Comparison of ENCODE assay signal across 8 cellular contexts in genomic region chr15:80989518-80990478, GRCh38. TPM values are rescaled to one million over a fixed set of nuclear protein-coding genes. Genes with fewer than 3 reads are reported as not detected.
DNase-seq lines count a peak whose midpoint lies in the region; ATAC-seq, FAIRE-seq and TF ChIP-seq lines count a peak whose summit lies in the region.

Gene MESD (minus strand): TSS chr15:80989819. CDS start chr15:80989791, 28 bp downstream.

- peak; percentile 96 for ATAC-seq in GM21423 (IDR thresholded peaks at IDR 0.05; ENCODE audit: unreplicated experiment)
- ATAC-seq in activated CD8-positive, alpha-beta memory T cell treated with anti-CD3 and anti-CD28 coated beads, Interleukin-2, amount 10 ng/mL, durations not matched to agents 7 days and 5 days: peak; percentile 99

- no peaks in the 10 kb centered on the region for H3K27me3 ChIP-seq in HUES48 (ENCODE audit: control insufficient read depth, insufficient read depth, low read length)
- no peaks in the 10 kb centered on the region for H3K27me3 ChIP-seq in NT2/D1 (ENCODE audit: insufficient read depth, insufficient read length)
- H3K27me3 ChIP-seq in H1 (replicated peaks in 1 of 4; ENCODE audit: control insufficient read depth in 3 of 4, extremely low read depth in 1 of 4, insufficient read depth in 3 of 4, low read length in 3 of 4): no peaks in the 10 kb centered on the region
- H3K27me3 ChIP-seq in mesendoderm (ENCODE audit: insufficient read depth, low read length, poor library complexity): no peaks in the 10 kb centered on the region

- BruUV-seq in Calu3 (replicated peaks; lab: Mats Ljungman, UMichigan): TSS peak; percentile 98

- no peaks in the 10 kb centered on the region for H3K27me3 Mint-ChIP-seq in Calu3 (ENCODE audit: unreplicated experiment)
- H3K27me3 Mint-ChIP-seq in activated CD8-positive, alpha-beta memory T cell treated with anti-CD3 and anti-CD28 coated beads, Interleukin-2, amount 10 ng/mL, durations not matched to agents 7 days and 5 days: no peaks in the 10 kb centered on the region

- no peak for FAIRE-seq in H1 (lab: Jason Lieb, UNC)

- no peak within 1 kb of the TSS for H3K23ac ChIP-seq in H1 (ENCODE audit: insufficient read length)
- H3K23ac ChIP-seq in mesendoderm (ENCODE audit: low read length): no peak within 1 kb of the TSS

- H3K36me3 Mint-ChIP-seq in Calu3 (ENCODE audit: insufficient read depth, unreplicated experiment): peaks cover 22% of the 10 kb centered on the region
- peaks cover 27% of the 10 kb centered on the region for H3K36me3 Mint-ChIP-seq in activated CD8-positive, alpha-beta memory T cell treated with anti-CD3 and anti-CD28 coated beads, Interleukin-2, amount 10 ng/mL, durations not matched to agents 7 days and 5 days

- no peaks in the 10 kb centered on the region for H3K9me3 Mint-ChIP-seq in Calu3 (ENCODE audit: low read depth, unreplicated experiment)
- H3K9me3 Mint-ChIP-seq in activated CD8-positive, alpha-beta memory T cell treated with anti-CD3 and anti-CD28 coated beads, Interleukin-2, amount 10 ng/mL, durations not matched to agents 7 days and 5 days (ENCODE audit: low read depth): no peaks in the 10 kb centered on the region

- peaks cover 23% of the 10 kb centered on the region for H3K4me1 ChIP-seq in HUES48 (ENCODE audit: control insufficient read depth, insufficient read depth, low read length)
- no peaks in the 10 kb centered on the region for H3K4me1 ChIP-seq in NT2/D1 (ENCODE audit: insufficient read depth, insufficient read length)
- peaks cover 0 to 8% (median 2%) of the 10 kb centered on the region in 4 experiments; a peak in 3 of 7 replicates for H3K4me1 ChIP-seq in H1 (replicated peaks in 1 of 4; ENCODE audit: control insufficient read depth in 3 of 4, insufficient read depth in 4 of 4, low read length in 3 of 4)
- peaks cover 17% of the 10 kb centered on the region for H3K4me1 ChIP-seq in mesendoderm (ENCODE audit: control insufficient read depth, low read depth, low read length)

- POLR2A ChIA-PET in H1 (lab: Charles Lee; ENCODE audit: partially characterized antibody): interaction anchor here (0.7 to 2.9 kb wide), 4 partner anchors 10 to 21 kb away, joined by 3 to 10 read pairs (median 6); no protein-coding TSS in a partner anchor

- H4K20me1 ChIP-seq in H1 (replicated peaks in 1 of 2; ENCODE audit: control insufficient read depth in 1 of 2, insufficient read depth in 2 of 2, low read length in 2 of 2): peaks cover 4 to 6% of the 10 kb centered on the region in 2 experiments

- H3K9ac ChIP-seq in HUES48 (ENCODE audit: low read depth, low read length): peak within 1 kb of the TSS; percentile 97
- peak within 1 kb of the TSS; percentile 92 for H3K9ac ChIP-seq in NT2/D1 (ENCODE audit: insufficient read length, low read depth)
- H3K9ac ChIP-seq in H1 (replicated peaks in 1 of 4; ENCODE audit: extremely low read depth in 1 of 4, low read depth in 3 of 4, low read length in 3 of 4): peak within 1 kb of the TSS; percentile 93 to 99 (median 96)
- peak within 1 kb of the TSS; percentile 88 for H3K9ac ChIP-seq in mesendoderm (ENCODE audit: low read length)

- H3K4me3 ChIP-seq in HUES48 (ENCODE audit: low read depth, low read length) (peak within 1 kb of the TSS; percentile 89), NT2/D1 (ENCODE audit: insufficient read length, low read depth) (peak within 1 kb of the TSS; percentile 91), H1 (ENCODE audit: extremely low read depth in 1 of 4, insufficient read depth in 2 of 4, low read depth in 3 of 4, low read length in 4 of 4) (peak within 1 kb of the TSS; percentile 74 to 100 (median 94)), mesendoderm (ENCODE audit: low read length) (peak within 1 kb of the TSS; percentile 70)

- H2AK5ac ChIP-seq in H1 (ENCODE audit: low read depth, low read length) (no peak within 1 kb of the TSS), mesendoderm (ENCODE audit: low read length) (peak within 1 kb of the TSS; percentile 7)

- peak within 1 kb of the TSS; percentile 95 for H2BK5ac ChIP-seq in H1 (ENCODE audit: low read depth, low read length)
- H2BK5ac ChIP-seq in mesendoderm (ENCODE audit: low read length): peak within 1 kb of the TSS; percentile 29

- no peak within 1 kb of the TSS for H2BK120ac ChIP-seq in H1 (replicated peaks; ENCODE audit: low read depth, low read length)
- H2BK120ac ChIP-seq in mesendoderm (ENCODE audit: low read depth, low read length): no peak within 1 kb of the TSS

- H4K91ac ChIP-seq in H1 (replicated peaks; ENCODE audit: insufficient read length, low read length): peak within 1 kb of the TSS; percentile 45

- H4K8ac ChIP-seq in H1 (ENCODE audit: extremely low read depth, insufficient read depth, low read length) (peak within 1 kb of the TSS; percentile 99; the same call in 1 of the 2 replicates), mesendoderm (ENCODE audit: low read depth, low read length) (no peak within 1 kb of the TSS)

- H3K79me1 ChIP-seq in H1 (ENCODE audit: low read depth, low read length) (peaks cover 10% of the 10 kb centered on the region), mesendoderm (ENCODE audit: low read length) (peaks cover 16% of the 10 kb centered on the region)

- intact Hi-C loops in Calu3 (cut with micrococcal nuclease; ENCODE audit: unreplicated experiment): no loop called here

- H3K18ac ChIP-seq in H1 (ENCODE audit: extremely low read depth, low read length) (peak within 1 kb of the TSS; percentile 62; the same call in 1 of the 2 replicates), mesendoderm (ENCODE audit: low read length) (peak within 1 kb of the TSS; percentile 78)

- peak within 1 kb of the TSS; percentile 94 for H3K4me3 Mint-ChIP-seq in Calu3 (ENCODE audit: low read depth, unreplicated experiment)
- H3K4me3 Mint-ChIP-seq in activated CD8-positive, alpha-beta memory T cell treated with anti-CD3 and anti-CD28 coated beads, Interleukin-2, amount 10 ng/mL, durations not matched to agents 7 days and 5 days: peak within 1 kb of the TSS; percentile 100

- H3K4me1 Mint-ChIP-seq in Calu3 (ENCODE audit: low read depth, unreplicated experiment): peaks cover 37% of the 10 kb centered on the region
- H3K4me1 Mint-ChIP-seq in activated CD8-positive, alpha-beta memory T cell treated with anti-CD3 and anti-CD28 coated beads, Interleukin-2, amount 10 ng/mL, durations not matched to agents 7 days and 5 days: peaks cover 58% of the 10 kb centered on the region

- H3K23me2 ChIP-seq in H1 (ENCODE audit: low read depth, low read length): peaks cover 4% of the 10 kb centered on the region

- no peaks in the 10 kb centered on the region for H3K9me3 ChIP-seq in HUES48 (ENCODE audit: control insufficient read depth, insufficient read depth, low read length)
- no peaks in the 10 kb centered on the region for H3K9me3 ChIP-seq in NT2/D1 (ENCODE audit: insufficient read depth, low read length)
- no peaks in the 10 kb centered on the region for H3K9me3 ChIP-seq in H1 (ENCODE audit: insufficient read depth in 2 of 2, low read depth in 1 of 2, low read length in 1 of 2)

- H3K14ac ChIP-seq in H1 (ENCODE audit: insufficient read length): no peak within 1 kb of the TSS

- CTCF ChIA-PET in Calu3 (lab: Charles Lee) (interaction anchor here (0.6 kb wide), 1 partner anchor 12 kb away, joined by 3 read pairs; no protein-coding TSS in a partner anchor), H1 (lab: Charles Lee; ENCODE audit: partially characterized antibody) (interaction anchor here (1.2 to 1.7 kb wide), 3 partner anchors 12 to 276 kb away, joined by 5 to 6 read pairs (median 5); no protein-coding TSS in a partner anchor)
- CTCF ChIA-PET in activated CD8-positive, alpha-beta memory T cell treated with anti-CD3 and anti-CD28 coated beads, Interleukin-2, amount 10 ng/mL, durations not matched to agents 7 days and 5 days (lab: Charles Lee): interaction anchor here (0.9 to 7.1 kb wide), 5 partner anchors 9 to 305 kb away, joined by 3 to 52 read pairs (median 8); partner anchors contain the start of gene TLNRD1

- 7% methylated on average over 41 of the region's 63 CpGs; no CpG with 5 or more reads in 1 of the 2 experiments for WGBS in H1 (ENCODE audit: extremely low coverage in 1 of 2, insufficient coverage in 1 of 2, insufficient read length in 1 of 2, insufficient replicate concordance in 2 of 2, low coverage in 1 of 2, low lambda C conversion rate in 2 of 2, missing lambda C conversion rate in 1 of 2), 2 experiments
- no CpG with 5 or more reads among the region's 63 CpGs for WGBS in mesendoderm (ENCODE audit: extremely low coverage, insufficient coverage, low lambda C conversion rate)

- TF ChIP-seq CTCF in Calu3 (IDR thresholded peaks at IDR 0.05; ENCODE audit: unreplicated experiment): no peak
- no peak for TF ChIP-seq CTCF in H1 (IDR thresholded peaks at IDR 0.05; ENCODE audit: control extremely low read depth in 1 of 3, insufficient read depth in 1 of 3, low read depth in 1 of 3, low read length in 3 of 3)

- H3K79me2 ChIP-seq in H1 (ENCODE audit: control insufficient read depth in 1 of 2, insufficient read depth in 2 of 2, low read length in 2 of 2) (peaks cover 24 to 46% of the 10 kb centered on the region in 2 experiments), mesendoderm (ENCODE audit: control insufficient read depth, insufficient read depth, low read length) (peaks cover 39% of the 10 kb centered on the region)

- no peak within 1 kb of the TSS for H2BK15ac ChIP-seq in H1 (ENCODE audit: low read length)
- H2BK15ac ChIP-seq in mesendoderm (replicated peaks; ENCODE audit: low read depth): no peak within 1 kb of the TSS

- DNase-seq in Calu3: peak; percentile 98
- DNase-seq in NT2/D1 (ENCODE audit: low read depth, low spot score): peak; percentile 96
- peak; percentile 98 for DNase-seq in activated CD8-positive, alpha-beta memory T cell treated with anti-CD3 and anti-CD28 coated beads, Interleukin-2, amount 10 ng/mL, durations not matched to agents 7 days and 5 days
- peak; percentile 86 to 98 for DNase-seq in H1 (ENCODE audit: low read depth in 1 of 2, low spot score in 2 of 2)
- DNase-seq in mesendoderm: peak; percentile 97
- DNase-seq in stimulated activated CD8-positive, alpha-beta memory T cell treated with anti-CD3 and anti-CD28 coated beads, Interleukin-12 subunit alpha, Interleukin-12 subunit beta, amount 100 ng/mL, for 4 hours (ENCODE audit: low read depth): peak; percentile 94

- no peak within 1 kb of the TSS for H3K4ac ChIP-seq in H1 (replicated peaks; ENCODE audit: insufficient read length, low read depth, low read length)
- peak within 1 kb of the TSS; percentile 85 for H3K4ac ChIP-seq in mesendoderm (ENCODE audit: low read depth, low read length)

- H4K5ac ChIP-seq in H1 (ENCODE audit: insufficient read length, low read depth, low read length): peak within 1 kb of the TSS; percentile 73
- peak within 1 kb of the TSS; percentile 77 for H4K5ac ChIP-seq in mesendoderm (ENCODE audit: low read length)

- H2BK12ac ChIP-seq in H1 (ENCODE audit: low read depth, low read length): peak within 1 kb of the TSS; percentile 11; the same call in 1 of the 2 replicates

- H3K4me2 ChIP-seq in H1 (ENCODE audit: insufficient read depth in 1 of 2, low read depth in 2 of 2, low read length in 2 of 2) (peak within 1 kb of the TSS; percentile 95 to 100), mesendoderm (ENCODE audit: low read length) (peak within 1 kb of the TSS; percentile 98)

- H3K27ac Mint-ChIP-seq in Calu3 (ENCODE audit: unreplicated experiment): peak within 1 kb of the TSS; percentile 81
- H3K27ac Mint-ChIP-seq in activated CD8-positive, alpha-beta memory T cell treated with anti-CD3 and anti-CD28 coated beads, Interleukin-2, amount 10 ng/mL, durations not matched to agents 7 days and 5 days: peak within 1 kb of the TSS; percentile 96

- H3K36me3 ChIP-seq in HUES48 (ENCODE audit: control insufficient read depth, insufficient read depth, low read length) (no peaks in the 10 kb centered on the region), NT2/D1 (ENCODE audit: insufficient read depth, insufficient read length, low read length) (peaks cover 13% of the 10 kb centered on the region), H1 (ENCODE audit: control insufficient read depth in 2 of 4, insufficient read depth in 4 of 4, low read length in 3 of 4) (no peaks in the 10 kb centered on the region; a peak in 2 of 8 replicates), mesendoderm (ENCODE audit: control insufficient read depth, insufficient read depth, low read length) (no peaks in the 10 kb centered on the region)

- no peak within 1 kb of the TSS for H2BK20ac ChIP-seq in H1 (ENCODE audit: low read length)

- H2AFZ ChIP-seq in H1 (ENCODE audit: low read length): peak within 1 kb of the TSS; percentile 99

- TF ChIP-seq RAD21 in H1 (IDR thresholded peaks at IDR 0.05 in 1 of 2, conservative IDR thresholded peaks at IDR 0.05 in 1 of 2; ENCODE audit: low read depth in 2 of 2, low read length in 2 of 2): no peak

- peak within 1 kb of the TSS; percentile 80 for H3K56ac ChIP-seq in H1 (replicated peaks; ENCODE audit: insufficient read length, low read depth, low read length)
- H3K56ac ChIP-seq in mesendoderm (ENCODE audit: low read length): peak within 1 kb of the TSS; percentile 94

- peak; percentile 97 to 99 for TF ChIP-seq POLR2A in H1 (IDR thresholded peaks at IDR 0.05; ENCODE audit: control extremely low read depth in 1 of 2, low read depth in 2 of 2, low read length in 2 of 2)

- peak within 1 kb of the TSS; percentile 89 for H3K27ac ChIP-seq in HUES48 (ENCODE audit: low read depth, low read length)
- H3K27ac ChIP-seq in H1 (ENCODE audit: low read depth, low read length): peak within 1 kb of the TSS; percentile 98
- peak within 1 kb of the TSS; percentile 56 for H3K27ac ChIP-seq in mesendoderm (ENCODE audit: low read depth, low read length)

- no peak for TF ChIP-seq EP300 in H1 (IDR thresholded peaks at IDR 0.05; ENCODE audit: borderline replicate concordance in 1 of 2, low read depth in 2 of 2, low read length in 2 of 2)

RNA-seq across cellular contexts. Expression of gene MESD, which starts in this region (rescaled TPM):
- 47.3 and 49.9 TPM in 2 replicates for total RNA-seq in Calu3 (2022)
- 10 to 100 TPM; 27.6 to 27.8 TPM for total RNA-seq in activated CD8-positive, alpha-beta memory T cell treated with anti-CD3 and anti-CD28 coated beads, Interleukin-2, amount 10 ng/mL, durations not matched to agents 7 days and 5 days
- 28.3 and 30.2 TPM in 2 replicates for total RNA-seq in H1 (2021; fragmentation: NEBNext Ultra II Directional; extraction: Animal tissue kit (Norgen Biotek cat#: 25700))
- polyA plus RNA-seq in H1 (2011; rRNA removed): 9.0 and 11.0 TPM in 2 replicates
- polyA plus RNA-seq in H1 (2011; cell fraction: cytosol; rRNA removed): 13.8 TPM
- polyA plus RNA-seq in H1 (2011; cell fraction: nucleus; rRNA removed): 14.7 TPM
- 22.3 to 32.0 TPM (median 24.0 TPM) in 4 replicates for polyA plus RNA-seq in H1 (2012, experiment 1 of 2)
- 8.8 TPM for polyA plus RNA-seq in H1 (2012, experiment 2 of 2)
- 36.2 TPM for polyA plus RNA-seq in H1 (2013, experiment 1 of 2)
- polyA plus RNA-seq in H1 (2013, experiment 2 of 2): 45.6 TPM
- 16.4 and 16.6 TPM in 2 replicates for polyA minus RNA-seq in H1 (2011; rRNA and poly(A)+ RNA removed)
- 14.2 TPM for polyA minus RNA-seq in H1 (2011; cell fraction: cytosol; rRNA and poly(A)+ RNA removed)
- polyA minus RNA-seq in H1 (2011; cell fraction: nucleus; rRNA and poly(A)+ RNA removed): 33.9 TPM
- 32.1 TPM for polyA plus RNA-seq in mesendoderm (2013, experiment 1 of 2)
- 31.9 TPM for polyA plus RNA-seq in mesendoderm (2013, experiment 2 of 2)

Comparison
In these comparisons a context has a peak if more than half of its experiments do, and no peak if none do; other contexts are left out.
1. Peak in every context shown above with its lines: DNase-seq, ATAC-seq, H3K4me3 ChIP-seq and H3K27ac ChIP-seq.